ENCODE assay signal across 19 cellular contexts in genomic region chr15:90790057-90790456, GRCh38.
DNase-seq lines count a peak whose midpoint lies in the region; ATAC-seq and TF ChIP-seq lines count a peak whose summit lies in the region.
"Had no signal": no experiment of that assay in that cellular context is flagged by ENCODE, and none has a peak within 500 bp of the region (broad histone marks: within the 10 kb centered on the region; RNA-seq: fewer than 3 reads in every experiment).

No MANE protein-coding gene starts in this region.

- intact Hi-C loops in body of pancreas (cut with DNase I) (no loop called here), stomach (cut with DNase I; ENCODE audit: low total_unique reads) (no loop called here), ascending aorta (cut with DNase I) (no loop called here), ovary (cut with DNase I) (no loop called here)

- H3K4me1 Mint-ChIP-seq in T-helper 1 cell treated with Interleukin-12 subunit alpha and Interleukin-12 subunit beta and Interleukin-4 antibody, amounts not matched to agents 30 μg/mL and 1 μg/mL, for 36 hours (ENCODE audit: low read depth) = peaks cover 19% of the 10 kb centered on the region
- H3K4me1 Mint-ChIP-seq: GM23338 had no signal

- peak in 2 of 3 donors; percentile 44 to 57 for TF ChIP-seq POLR2A in body of pancreas (IDR thresholded peaks at IDR 0.05)
- no peak for TF ChIP-seq POLR2A in stomach (IDR thresholded peaks at IDR 0.05)
- no peak for TF ChIP-seq POLR2A in ovary (IDR thresholded peaks at IDR 0.05)

- no peak for TF ChIP-seq EP300 in stomach (IDR thresholded peaks at IDR 0.05)
- TF ChIP-seq EP300 in ovary (IDR thresholded peaks at IDR 0.05) = no peak

- peak; percentile 96 for ATAC-seq in body of pancreas
- no peak for ATAC-seq in HG03045 (IDR thresholded peaks at IDR 0.05; ENCODE audit: unreplicated experiment)
- ATAC-seq: GM23338, Right ventricle myocardium inferior had no signal

- TF ChIP-seq CTCF in body of pancreas (IDR thresholded peaks at IDR 0.05) (no peak), stomach (IDR thresholded peaks at IDR 0.05) (no peak), ascending aorta (IDR thresholded peaks at IDR 0.05) (no peak), ovary (IDR thresholded peaks at IDR 0.05) (no peak)

- H3K36me3 ChIP-seq in body of pancreas (replicated peaks in 1 of 2; ENCODE audit: insufficient read depth in 1 of 2, low read depth in 2 of 2) (no peaks in the 10 kb centered on the region), stomach (no peaks in the 10 kb centered on the region), ascending aorta (no peaks in the 10 kb centered on the region), ovary (no peaks in the 10 kb centered on the region)

- H3K27ac Mint-ChIP-seq in T-helper 1 cell treated with Interleukin-12 subunit alpha and Interleukin-12 subunit beta and Interleukin-4 antibody, amounts not matched to agents 30 μg/mL and 1 μg/mL, for 36 hours = peak overlapping the region; percentile 26
- H3K27ac Mint-ChIP-seq: CD4-positive, alpha-beta memory T cell; GM23338; IgD-negative memory B cell had no signal

- no peaks in the 10 kb centered on the region for H3K27me3 Mint-ChIP-seq in T-helper 1 cell treated with Interleukin-12 subunit alpha and Interleukin-12 subunit beta and Interleukin-4 antibody, amounts not matched to agents 30 μg/mL and 1 μg/mL, for 36 hours (ENCODE audit: low read depth)
- H3K27me3 Mint-ChIP-seq: CD4-positive, alpha-beta memory T cell; IgD-negative memory B cell had no signal

- no peaks in the 10 kb centered on the region for H3K27me3 ChIP-seq in body of pancreas
- no peaks in the 10 kb centered on the region for H3K27me3 ChIP-seq in stomach
- no peaks in the 10 kb centered on the region for H3K27me3 ChIP-seq in ascending aorta
- H3K27me3 ChIP-seq in ovary = no peaks in the 10 kb centered on the region
- H3K27me3 ChIP-seq: BLaER1 had no signal

- H3K9me3 Mint-ChIP-seq in T-helper 1 cell treated with Interleukin-12 subunit alpha and Interleukin-12 subunit beta and Interleukin-4 antibody, amounts not matched to agents 30 μg/mL and 1 μg/mL, for 36 hours = no peaks in the 10 kb centered on the region
- H3K9me3 Mint-ChIP-seq: CD4-positive, alpha-beta memory T cell; GM23338; IgD-negative memory B cell had no signal

- no peak overlapping the region for H3K4me3 ChIP-seq in body of pancreas
- H3K4me3 ChIP-seq in stomach = no peak overlapping the region
- H3K4me3 ChIP-seq in ascending aorta = no peak overlapping the region
- H3K4me3 ChIP-seq in ovary = no peak overlapping the region
- H3K4me3 ChIP-seq: BLaER1, GM23338 had no signal

- H3K4me3 Mint-ChIP-seq in T-helper 1 cell treated with Interleukin-12 subunit alpha and Interleukin-12 subunit beta and Interleukin-4 antibody, amounts not matched to agents 30 μg/mL and 1 μg/mL, for 36 hours = no peak overlapping the region
- H3K4me3 Mint-ChIP-seq: CD4-positive, alpha-beta memory T cell; GM23338; IgD-negative memory B cell had no signal

- H3K27ac ChIP-seq in body of pancreas (peak overlapping the region; percentile 33 to 76 (median 52)), stomach (peak overlapping the region in 4 of 5 donors; percentile 16 to 75 (median 44)), ascending aorta (no peak overlapping the region), ovary (no peak overlapping the region)
- H3K27ac ChIP-seq: BLaER1 had no signal

- 22 to 24% methylated on average over 3 of the region's 3 CpGs for WGBS in body of pancreas, 2 donors
- 15 to 60% (median 51%) methylated on average over 3 of the region's 3 CpGs for WGBS in stomach, 5 donors
- WGBS in ovary, 3 donors = 34 to 57% (median 53%) methylated on average over 3 of the region's 3 CpGs

- H3K4me1 ChIP-seq in body of pancreas = peaks cover 18% of the 10 kb centered on the region
- peaks cover 0 to 7% (median 3%) of the 10 kb centered on the region in 4 donors for H3K4me1 ChIP-seq in stomach
- H3K4me1 ChIP-seq in ascending aorta = no peaks in the 10 kb centered on the region
- no peaks in the 10 kb centered on the region for H3K4me1 ChIP-seq in ovary (ENCODE audit: insufficient read depth)
- H3K4me1 ChIP-seq: BLaER1 had no signal

- H3K9me3 ChIP-seq in body of pancreas (no peaks in the 10 kb centered on the region), stomach (no peaks in the 10 kb centered on the region), ascending aorta (no peaks in the 10 kb centered on the region), ovary (no peaks in the 10 kb centered on the region)
- H3K9me3 ChIP-seq: BLaER1 had no signal

- H3K36me3 Mint-ChIP-seq in T-helper 1 cell treated with Interleukin-12 subunit alpha and Interleukin-12 subunit beta and Interleukin-4 antibody, amounts not matched to agents 30 μg/mL and 1 μg/mL, for 36 hours (ENCODE audit: low read depth) = peaks cover 47% of the 10 kb centered on the region

- no peak for DNase-seq in T-helper 1 cell
- peak; percentile 62 to 91 (median 82) for DNase-seq in body of pancreas
- DNase-seq in kidney tubule cell (ENCODE audit: low spot score) = peak; percentile 58
- peak; percentile 61 for DNase-seq in stomach
- no peak for DNase-seq in ascending aorta (ENCODE audit: low spot score in 2 of 2)
- DNase-seq in ovary = no peak
- DNase-seq: CD4-positive, alpha-beta memory T cell; HCEC 1CT; Karpas-422; NCI-H1048; NCI-H1694; NCI-H748 treated with DMSO at 0.1 percent for 48 hours; NK-92 treated with Interleukin-12 subunit alpha and Interleukin-12 subunit beta, amount 100 ng/mL, for 24 hours had no signal

Comparison
In these comparisons a context has a peak if more than half of its experiments do, and no peak if none do; other contexts are left out.
1. DNase-seq: peak in body of pancreas (4 of 4), kidney tubule cell (single experiment) and stomach (single experiment); none in T-helper 1 cell (0 of 5), ascending aorta (0 of 2) and ovary (0 of 5).
2. H3K27ac ChIP-seq: peak in body of pancreas (4 of 4) and stomach (4 of 5); none in ascending aorta (0 of 2) and ovary (0 of 2).
3. POLR2A ChIP-seq: peak in body of pancreas (2 of 3); none in stomach (0 of 4) and ovary (single experiment).